In genomic region chr10:115879372-115879771, GRCh38 we compare ENCODE assay signal across 18 cellular contexts.
DNase-seq lines count a peak whose midpoint lies in the region; ATAC-seq and TF ChIP-seq lines count a peak whose summit lies in the region.
"Had no signal": no experiment of that assay in that cellular context is flagged by ENCODE, and none has a peak within 500 bp of the region (broad histone marks: within the 10 kb centered on the region; RNA-seq: fewer than 3 reads in every experiment).

No MANE protein-coding gene starts in this region.

- POLR2A ChIA-PET in RWPE1 (lab: Yijun Ruan, JAX; ENCODE audit: low non-redundant PET): no interaction called here

- H3K36me3 Mint-ChIP-seq in progenitor cell of endocrine pancreas (ENCODE audit: insufficient read depth): no peaks in the 10 kb centered on the region
- H3K36me3 Mint-ChIP-seq: activated CD4-positive, alpha-beta memory T cell treated with anti-CD3 and anti-CD28 coated beads for 36 hours; brain had no signal

- DNase-seq in progenitor cell of endocrine pancreas (ENCODE audit: low spot score, unreplicated experiment) (no peak), RWPE1 (ENCODE audit: low spot score) (no peak), NCI-H510A treated with DMSO at 0.1 percent for 48 hours (lab: John Stamatoyannopoulos, UW) (no peak), cerebellum (ENCODE audit: low spot score) (no peak)
- DNase-seq: activated CD4-positive, alpha-beta memory T cell treated with anti-CD3 and anti-CD28 coated beads for 36 hours; activated gamma-delta T cell treated with Interleukin-2 at 50 U/mL for 16 hours; effector CD8-positive, alpha-beta T cell; Karpas-422; midbrain; NCI-H2029 treated with DMSO at 0.1 percent for 48 hours; SHP77 treated with DMSO at 0.1 percent for 48 hours; upper lobe of right lung had no signal

- peak; percentile 85 for ATAC-seq in GM18505 (IDR thresholded peaks at IDR 0.05; ENCODE audit: unreplicated experiment)
- peak; percentile 85 for ATAC-seq in GM19463 (IDR thresholded peaks at IDR 0.05; ENCODE audit: unreplicated experiment)
- peak; percentile 81 for ATAC-seq in HG02840 (IDR thresholded peaks at IDR 0.05; ENCODE audit: low FRiP score, unreplicated experiment)
- peak; percentile 71 for ATAC-seq in HG03469 (IDR thresholded peaks at IDR 0.05; ENCODE audit: unreplicated experiment)
- ATAC-seq: upper lobe of right lung had no signal

- H3K4me3 Mint-ChIP-seq in progenitor cell of endocrine pancreas (ENCODE audit: low read depth): no peak overlapping the region
- H3K4me3 Mint-ChIP-seq: activated CD4-positive, alpha-beta memory T cell treated with anti-CD3 and anti-CD28 coated beads for 36 hours; brain had no signal

- no peak for TF ChIP-seq POLR2A in GM18505 (IDR thresholded peaks at IDR 0.05; ENCODE audit: borderline replicate concordance, extremely low read depth, insufficient read depth, insufficient read length)

- H3K9me3 Mint-ChIP-seq in progenitor cell of endocrine pancreas (ENCODE audit: low read depth): no peaks in the 10 kb centered on the region
- H3K9me3 Mint-ChIP-seq: activated CD4-positive, alpha-beta memory T cell treated with anti-CD3 and anti-CD28 coated beads for 36 hours; brain had no signal

- H3K27ac Mint-ChIP-seq in progenitor cell of endocrine pancreas: no peak overlapping the region
- H3K27ac Mint-ChIP-seq: activated CD4-positive, alpha-beta memory T cell treated with anti-CD3 and anti-CD28 coated beads for 36 hours; brain had no signal

- H3K27me3 Mint-ChIP-seq in progenitor cell of endocrine pancreas: peaks cover 12% of the 10 kb centered on the region
- H3K27me3 Mint-ChIP-seq: activated CD4-positive, alpha-beta memory T cell treated with anti-CD3 and anti-CD28 coated beads for 36 hours had no signal

- peaks cover 7% of the 10 kb centered on the region for H3K4me1 Mint-ChIP-seq in progenitor cell of endocrine pancreas (ENCODE audit: low read depth)

- no peak for TF ChIP-seq CTCF in progenitor cell of endocrine pancreas (IDR thresholded peaks at IDR 0.05; ENCODE audit: unreplicated experiment)
- TF ChIP-seq CTCF in RWPE1 (conservative IDR thresholded peaks at IDR 0.05; ENCODE audit: low read depth): no peak

- CTCF ChIA-PET in RWPE1 (lab: Yijun Ruan, JAX): no interaction called here

- H3K27ac ChIP-seq in RWPE1: no peak overlapping the region
- H3K27ac ChIP-seq: parathyroid adenoma, upper lobe of right lung had no signal
